Comparison of ENCODE assay signal across 13 cellular contexts in genomic region chr5:142106061-142106460, GRCh38. TPM values are rescaled to one million over a fixed set of nuclear protein-coding genes. Genes with fewer than 3 reads are reported as not detected.
DNase-seq lines count a peak whose midpoint lies in the region; ATAC-seq and TF ChIP-seq lines count a peak whose summit lies in the region.
"Had no signal": no experiment of that assay in that cellular context is flagged by ENCODE, and none has a peak within 500 bp of the region (broad histone marks: within the 10 kb centered on the region; RNA-seq: fewer than 3 reads in every experiment).

No MANE protein-coding gene starts in this region.

- TF ChIP-seq CTCF in fibroblast of pulmonary artery (IDR thresholded peaks at IDR 0.05; ENCODE audit: low read length, missing control alignments) (no peak), endodermal cell (conservative IDR thresholded peaks at IDR 0.05) (no peak)

- H3K9me3 Mint-ChIP-seq in endodermal cell = no peaks in the 10 kb centered on the region

- DNase-seq in AG20443 (ENCODE audit: low spot score) (peak; percentile 55), NCI-H446 treated with DMSO at 0.1 percent for 48 hours (lab: John Stamatoyannopoulos, UW) (peak; percentile 28), fibroblast of pulmonary artery (ENCODE audit: low read depth) (peak; percentile 10), skeletal muscle cell (ENCODE audit: low read depth) (peak; percentile 48), left lobe of liver (ENCODE audit: low spot score) (no peak), endodermal cell (no peak)
- no peak for DNase-seq in stimulated activated CD4-positive, alpha-beta T cell treated with anti-CD3 and anti-CD28 coated beads, Interleukin-1b, Interleukin-23, amount 100 ng/mL, for 48 hours
- DNase-seq: stimulated activated CD8-positive, alpha-beta memory T cell treated with anti-CD3 and anti-CD28 coated beads, Interleukin-4, amount 100 ng/mL, for 48 hours; WERI-Rb-1 had no signal

- no peak overlapping the region for H3K27ac ChIP-seq in endodermal cell (ENCODE audit: low read depth, low read length)
- H3K27ac ChIP-seq: cardiac muscle cell, HL-60, WERI-Rb-1 had no signal

- peaks cover 17% of the 10 kb centered on the region for H3K27me3 ChIP-seq in endodermal cell (ENCODE audit: control insufficient read depth, insufficient read depth, low read length, poor library complexity, severe bottlenecking)
- H3K27me3 ChIP-seq: cardiac muscle cell had no signal

- H3K4me1 ChIP-seq in endodermal cell (ENCODE audit: control insufficient read depth, insufficient read depth, low read length) = no peaks in the 10 kb centered on the region

- peaks cover 2% of the 10 kb centered on the region for H3K9me3 ChIP-seq in endodermal cell (ENCODE audit: control insufficient read depth, low read length)

- H3K36me3 Mint-ChIP-seq in endodermal cell (ENCODE audit: low read depth) = no peaks in the 10 kb centered on the region

- H3K4me3 ChIP-seq in fibroblast of pulmonary artery (replicated peaks; ENCODE audit: low read depth, low read length) = no peak overlapping the region
- no peak overlapping the region for H3K4me3 ChIP-seq in skeletal muscle cell (ENCODE audit: low read depth, low read length)
- no peak overlapping the region for H3K4me3 ChIP-seq in endodermal cell (ENCODE audit: low read length)
- H3K4me3 ChIP-seq: cardiac muscle cell had no signal

- WGBS in endodermal cell (ENCODE audit: insufficient coverage in 1 of 2, insufficient read length in 1 of 2), 2 experiments = 91 to 100% methylated on average over 3 of the region's 3 CpGs

- no peak overlapping the region for H3K4me3 Mint-ChIP-seq in endodermal cell

- peaks cover 25% of the 10 kb centered on the region for H3K27me3 Mint-ChIP-seq in endodermal cell (ENCODE audit: insufficient read depth)

- H3K9ac ChIP-seq in endodermal cell (ENCODE audit: extremely low read depth, low read length, poor library complexity, severe bottlenecking) = no peak overlapping the region

- ATAC-seq in left lobe of liver = no peak
- ATAC-seq in HG03025 (IDR thresholded peaks at IDR 0.05; ENCODE audit: low FRiP score, unreplicated experiment) = no peak
- ATAC-seq: SK-N-SH treated with all-trans-retinoic acid at 6 μM for 48 hours had no signal

- H3K36me3 ChIP-seq in endodermal cell (ENCODE audit: control insufficient read depth, insufficient read depth, low read length) = peaks cover 6% of the 10 kb centered on the region
- H3K36me3 ChIP-seq: cardiac muscle cell had no signal

- no peak overlapping the region for H3K27ac Mint-ChIP-seq in endodermal cell

- peaks cover 19% of the 10 kb centered on the region for H3K4me1 Mint-ChIP-seq in endodermal cell

RNA-seq across cellular contexts. Expression of gene NDFIP1, which starts 2.5 kb away (rescaled TPM):
- total RNA-seq in left lobe of liver (46.7 TPM), endodermal cell (10 to 100 TPM; 46.2 to 49.0 TPM)
- 58.5 TPM for polyA plus RNA-seq in endodermal cell (2013, experiment 1 of 2)
- 56.3 TPM for polyA plus RNA-seq in endodermal cell (2013, experiment 2 of 2)

Comparison
In these comparisons a context has a peak if more than half of its experiments do, and no peak if none do; other contexts are left out.
1. DNase-seq: peak in AG20443 (single experiment), NCI-H446 treated with DMSO at 0.1 percent for 48 hours (single experiment), fibroblast of pulmonary artery (single experiment) and skeletal muscle cell (single experiment); none in left lobe of liver (single experiment), stimulated activated CD4-positive, alpha-beta T cell treated with anti-CD3 and anti-CD28 coated beads, Interleukin-1b, Interleukin-23, amount 100 ng/mL, for 48 hours (single experiment) and endodermal cell (single experiment).